In the genomic region with DNA sequence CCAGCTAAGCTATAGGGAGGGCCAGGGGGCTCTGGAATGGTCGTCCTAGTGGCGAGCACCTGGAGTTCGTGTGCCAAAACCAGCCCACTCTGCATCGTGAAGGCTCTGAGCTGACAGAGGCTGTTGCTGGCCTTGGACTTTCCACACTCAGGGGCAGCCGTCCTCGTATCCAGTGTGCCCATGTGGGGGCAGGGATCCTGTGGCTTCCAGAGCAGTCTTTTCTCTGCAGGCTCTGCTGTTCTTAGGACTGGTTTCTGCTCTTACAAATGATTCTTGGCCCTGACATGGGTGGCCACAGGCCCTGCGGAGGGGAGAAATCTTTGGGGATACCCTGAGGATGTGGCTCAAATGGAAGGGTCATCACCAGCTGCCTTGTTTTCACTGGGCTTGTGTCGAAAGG, we compare ENCODE assay signal across 20 cellular contexts.
"Had no signal": no experiment of that assay in that cellular context is flagged by ENCODE, and none has a peak within 500 bp of the region (broad histone marks: within the 10 kb centered on the region; RNA-seq: fewer than 3 reads in every experiment).

No MANE protein-coding gene starts in this region.

- H3K27ac ChIP-seq: KMS-11, RWPE1 had no signal

- ATAC-seq: K562, Panc1, PC-3 had no signal

- H3K9me3 ChIP-seq: SK-N-SH had no signal

- DNase-seq: NCI-H1092 treated with DMSO at 0.1 percent for 48 hours, NCI-H1436, NCI-H187, NCI-H2029, NCI-H2081 treated with DMSO at 0.1 percent for 48 hours, NCI-H2171, NCI-H226, NCI-H446, NCI-H510A, NCI-H524 treated with DMSO at 0.1 percent for 48 hours, NCI-H69, NCI-H774, PC-3, SHP77, SK-N-SH, SW 1271 had no signal

- H3K9ac ChIP-seq: KMS-11, SK-N-SH had no signal

- H3K4me2 ChIP-seq: KMS-11, SK-N-SH had no signal

- H3K4me3 ChIP-seq: K562 had no signal

- H3K9me2 ChIP-seq: SK-N-SH had no signal
